In genomic region chr13:40125336-40125735, GRCh38 we compare ENCODE assay signal across 27 cellular contexts.
"Had no signal": no experiment of that assay in that cellular context is flagged by ENCODE, and none has a peak within 500 bp of the region (broad histone marks: within the 10 kb centered on the region; RNA-seq: fewer than 3 reads in every experiment).

No MANE protein-coding gene starts in this region.

- H3K27ac Mint-ChIP-seq: activated naive CD4-positive, alpha-beta T cell treated with anti-CD3 and anti-CD28 coated beads, Interleukin-2, amount 10 ng/mL, durations not matched to agents 7 days and 5 days; activated naive CD8-positive, alpha-beta T cell treated with anti-CD3 and anti-CD28 coated beads, Interleukin-2, amount 10 ng/mL, durations not matched to agents 7 days and 5 days; natural killer cell treated with Interleukin-12 subunit alpha and Interleukin-12 subunit beta and Interleukin-15 and Interleukin-18, amount 100 ng/mL, for 72 hours had no signal

- H3K27me3 Mint-ChIP-seq: activated naive CD4-positive, alpha-beta T cell treated with anti-CD3 and anti-CD28 coated beads, Interleukin-2, amount 10 ng/mL, durations not matched to agents 7 days and 5 days; activated naive CD8-positive, alpha-beta T cell treated with anti-CD3 and anti-CD28 coated beads, Interleukin-2, amount 10 ng/mL, durations not matched to agents 7 days and 5 days; natural killer cell treated with Interleukin-12 subunit alpha and Interleukin-12 subunit beta and Interleukin-15 and Interleukin-18, amount 100 ng/mL, for 72 hours; stimulated activated naive B cell treated with anti-CD40 and anti-IgM and Interleukin-4, amounts not matched to agents 10 μg/mL and 1 μg/mL and 100 μg/mL, for 72 hours had no signal

- ATAC-seq: gastrocnemius medialis; left lung; lower lobe of right lung; mucosa of descending colon; natural killer cell treated with Interleukin-12 subunit alpha and Interleukin-12 subunit beta and Interleukin-15 and Interleukin-18, amount 100 ng/mL, for 72 hours had no signal

- H3K27me3 ChIP-seq: ascending aorta, cardiac muscle cell, colonic mucosa, gastrocnemius medialis, left lung, right atrium auricular region, stomach, suprapubic skin, tibial nerve had no signal

- H3K4me3 ChIP-seq: ascending aorta, cardiac muscle cell, colonic mucosa, gastrocnemius medialis, left lung, lower lobe of right lung, mucosa of descending colon, right atrium auricular region, smooth muscle cell, stomach, suprapubic skin, tibial nerve had no signal

- H3K9me3 ChIP-seq: ascending aorta, colonic mucosa, gastrocnemius medialis, left lung, lower lobe of right lung, mucosa of descending colon, right atrium auricular region, stomach, suprapubic skin, tibial nerve had no signal

- H3K27ac ChIP-seq: ascending aorta, cardiac muscle cell, colonic mucosa, gastrocnemius medialis, left lung, lower lobe of right lung, right atrium auricular region, stomach, suprapubic skin, tibial nerve had no signal

- H3K36me3 Mint-ChIP-seq: brain; natural killer cell treated with Interleukin-12 subunit alpha and Interleukin-12 subunit beta and Interleukin-15 and Interleukin-18, amount 100 ng/mL, for 72 hours; stimulated activated naive B cell treated with anti-CD40 and anti-IgM and Interleukin-4, amounts not matched to agents 10 μg/mL and 1 μg/mL and 100 μg/mL, for 72 hours had no signal

- H3K36me3 ChIP-seq: ascending aorta, cardiac muscle cell, colonic mucosa, gastrocnemius medialis, left lung, lower lobe of right lung, right atrium auricular region, stomach, suprapubic skin, tibial nerve had no signal

- H3K4me3 Mint-ChIP-seq: activated naive CD4-positive, alpha-beta T cell treated with anti-CD3 and anti-CD28 coated beads, Interleukin-2, amount 10 ng/mL, durations not matched to agents 7 days and 5 days; activated naive CD8-positive, alpha-beta T cell treated with anti-CD3 and anti-CD28 coated beads, Interleukin-2, amount 10 ng/mL, durations not matched to agents 7 days and 5 days; brain; natural killer cell treated with Interleukin-12 subunit alpha and Interleukin-12 subunit beta and Interleukin-15 and Interleukin-18, amount 100 ng/mL, for 72 hours had no signal

- DNase-seq: activated CD4-positive, alpha-beta T cell treated with anti-CD3 and anti-CD28 coated beads for 4 hours; activated CD4-positive, alpha-beta T cell treated with anti-CD3 and anti-CD28 coated beads, Interleukin-2, amount 50 U/mL, for 4 hours; activated CD4-positive, CD25-positive, alpha-beta regulatory T cell; activated effector memory CD4-positive, alpha-beta T cell treated with anti-CD3 and anti-CD28 coated beads, Interleukin-2, amount 50 U/mL, for 16 hours; activated naive CD4-positive, alpha-beta T cell treated with anti-CD3 and anti-CD28 coated beads, Interleukin-2, amount 10 ng/mL, durations not matched to agents 7 days and 5 days; activated naive CD8-positive, alpha-beta T cell treated with anti-CD3 and anti-CD28 coated beads, Interleukin-2, amount 10 ng/mL, durations not matched to agents 7 days and 5 days; cerebellar nuclear complex; colonic mucosa; effector memory CD4-positive, alpha-beta T cell; erythroblast; gastrocnemius medialis; glutamatergic neuron; left lung; lower lobe of right lung; mucosa of descending colon; stimulated activated CD4-positive, alpha-beta T cell treated with anti-CD3 and anti-CD28 coated beads, Interleukin-15, amount 100 ng/mL, for 24 hours; stimulated activated CD4-positive, alpha-beta T cell treated with anti-CD3 and anti-CD28 coated beads, Interleukin-2, amount 100 ng/mL, for 24 hours; stimulated activated naive B cell treated with anti-CD40 and anti-IgM and Interleukin-4, amounts not matched to agents 10 μg/mL and 1 μg/mL and 100 μg/mL, for 72 hours; stomach had no signal

- H3K4me1 ChIP-seq: colonic mucosa, left lung, lower lobe of right lung, stomach had no signal

- H3K4me2 ChIP-seq: smooth muscle cell had no signal
